In genomic region chr7:135601182-135601581, GRCh38 we compare ENCODE assay signal across 22 cellular contexts. TPM values are rescaled to one million over a fixed set of nuclear protein-coding genes. Genes with fewer than 3 reads are reported as not detected.
A peak's percentile ranks its signal among the peaks of the same experiment; 100 is the strongest.
DNase-seq lines count a peak whose midpoint lies in the region; ATAC-seq, FAIRE-seq and TF ChIP-seq lines count a peak whose summit lies in the region.
"Had no signal": no experiment of that assay in that cellular context is flagged by ENCODE, and none has a peak within 500 bp of the region (broad histone marks: within the 10 kb centered on the region; RNA-seq: fewer than 3 reads in every experiment).

No MANE protein-coding gene starts in this region.

- H3K4me3 Mint-ChIP-seq in brain = no peak overlapping the region
- no peak overlapping the region for H3K4me3 Mint-ChIP-seq in activated T-helper 2 cell treated with anti-CD3 and anti-CD28 coated beads, Interferon-gamma antibody, Interleukin-2, Interleukin-4, amounts not matched to agents 10 μg/mL and 5 μg/mL and 100 μg/mL, durations not matched to agents 14 hours and 24 hours and 36 hours (ENCODE audit: low read depth)
- H3K4me3 Mint-ChIP-seq: activated naive CD8-positive, alpha-beta T cell; activated T-cell treated with anti-CD3 and anti-CD28 coated beads, Interleukin-2, amount 50 U/mL, for 4 hours; CD4-positive, alpha-beta T cell; naive thymus-derived CD4-positive, alpha-beta T cell; stimulated activated naive B cell treated with anti-CD40 and anti-IgM and Interleukin-4, amounts not matched to agents 10 μg/mL and 1 μg/mL and 100 μg/mL, for 72 hours had no signal

- TF ChIP-seq EP300 in A549 (IDR thresholded peaks at IDR 0.05) = no peak

- no peaks in the 10 kb centered on the region for H3K4me1 ChIP-seq in A549
- H3K4me1 ChIP-seq: sigmoid colon, thyroid gland had no signal

- H3K4me1 Mint-ChIP-seq in brain = peaks cover 6% of the 10 kb centered on the region
- peaks cover 2% of the 10 kb centered on the region for H3K4me1 Mint-ChIP-seq in activated T-helper 2 cell treated with anti-CD3 and anti-CD28 coated beads, Interferon-gamma antibody, Interleukin-2, Interleukin-4, amounts not matched to agents 10 μg/mL and 5 μg/mL and 100 μg/mL, durations not matched to agents 14 hours and 24 hours and 36 hours (ENCODE audit: low read depth)
- H3K4me1 Mint-ChIP-seq: stimulated activated naive B cell treated with anti-CD40 and anti-IgM and Interleukin-4, amounts not matched to agents 10 μg/mL and 1 μg/mL and 100 μg/mL, for 72 hours had no signal

- FAIRE-seq in A549 (lab: Jason Lieb, UNC) = no peak

- ATAC-seq in A549 (no peak), GM18867 (IDR thresholded peaks at IDR 0.05; ENCODE audit: unreplicated experiment) (no peak)
- ATAC-seq: activated T-cell treated with anti-CD3 and anti-CD28 coated beads, Interleukin-2, amount 50 U/mL, for 4 hours; naive thymus-derived CD4-positive, alpha-beta T cell; stimulated activated naive B cell treated with anti-CD40 and anti-IgM and Interleukin-4, amounts not matched to agents 10 μg/mL and 1 μg/mL and 100 μg/mL, for 72 hours had no signal

- TF ChIP-seq RAD21 in A549 (conservative IDR thresholded peaks at IDR 0.05 in 1 of 2, IDR thresholded peaks at IDR 0.05 in 1 of 2) = no peak

- H3K36me3 Mint-ChIP-seq in brain = peaks cover 64% of the 10 kb centered on the region
- peaks cover 65% of the 10 kb centered on the region for H3K36me3 Mint-ChIP-seq in activated T-helper 2 cell treated with anti-CD3 and anti-CD28 coated beads, Interferon-gamma antibody, Interleukin-2, Interleukin-4, amounts not matched to agents 10 μg/mL and 5 μg/mL and 100 μg/mL, durations not matched to agents 14 hours and 24 hours and 36 hours (ENCODE audit: low read depth)

- H3K9me3 ChIP-seq in A549 = no peaks in the 10 kb centered on the region
- H3K9me3 ChIP-seq: sigmoid colon, thyroid gland had no signal

- POLR2A ChIA-PET in A549 (lab: Yijun Ruan, JAX) = no interaction called here

- no peak for TF ChIP-seq CTCF in A549 (IDR thresholded peaks at IDR 0.05)
- no peak for TF ChIP-seq CTCF in brain (conservative IDR thresholded peaks at IDR 0.05)
- no peak for TF ChIP-seq CTCF in fibroblast of villous mesenchyme (IDR thresholded peaks at IDR 0.05; ENCODE audit: insufficient read depth, low read depth, low read length)
- no peak for TF ChIP-seq CTCF in GM13976 (IDR thresholded peaks at IDR 0.05; ENCODE audit: borderline replicate concordance, control extremely low read depth, extremely low read depth, insufficient read depth, missing control alignments)

- H3K27ac ChIP-seq in A549 = no peak overlapping the region
- H3K27ac ChIP-seq: sigmoid colon, thyroid gland had no signal

- H3K4me2 ChIP-seq in A549 = no peak overlapping the region

- H3K27ac Mint-ChIP-seq in brain = peak overlapping the region in 4 of 5 experiments; percentile 36 to 71 (median 62)
- H3K27ac Mint-ChIP-seq in activated T-helper 2 cell treated with anti-CD3 and anti-CD28 coated beads, Interferon-gamma antibody, Interleukin-2, Interleukin-4, amounts not matched to agents 10 μg/mL and 5 μg/mL and 100 μg/mL, durations not matched to agents 14 hours and 24 hours and 36 hours = no peak overlapping the region
- H3K27ac Mint-ChIP-seq: CD4-positive, alpha-beta T cell; stimulated activated naive B cell treated with anti-CD40 and anti-IgM and Interleukin-4, amounts not matched to agents 10 μg/mL and 1 μg/mL and 100 μg/mL, for 72 hours had no signal

- H3K4me3 ChIP-seq in A549 = no peak overlapping the region
- H3K4me3 ChIP-seq in fibroblast of villous mesenchyme (ENCODE audit: low read depth, low read length) = no peak overlapping the region
- H3K4me3 ChIP-seq: sigmoid colon, thyroid gland had no signal

- intact Hi-C loops in activated T-helper 2 cell treated with anti-CD3 and anti-CD28 coated beads, Interferon-gamma antibody, Interleukin-2, Interleukin-4, amounts not matched to agents 10 μg/mL and 5 μg/mL and 100 μg/mL, durations not matched to agents 14 hours and 24 hours and 36 hours (cut with micrococcal nuclease) = no loop called here

- H3K27me3 Mint-ChIP-seq in brain = no peaks in the 10 kb centered on the region
- H3K27me3 Mint-ChIP-seq in activated T-helper 2 cell treated with anti-CD3 and anti-CD28 coated beads, Interferon-gamma antibody, Interleukin-2, Interleukin-4, amounts not matched to agents 10 μg/mL and 5 μg/mL and 100 μg/mL, durations not matched to agents 14 hours and 24 hours and 36 hours (ENCODE audit: low read depth) = no peaks in the 10 kb centered on the region
- H3K27me3 Mint-ChIP-seq: activated naive CD8-positive, alpha-beta T cell; CD4-positive, alpha-beta T cell; naive thymus-derived CD4-positive, alpha-beta T cell; stimulated activated naive B cell treated with anti-CD40 and anti-IgM and Interleukin-4, amounts not matched to agents 10 μg/mL and 1 μg/mL and 100 μg/mL, for 72 hours had no signal

- CTCF ChIA-PET in A549 (lab: Yijun Ruan, JAX) = no interaction called here

- TF ChIP-seq POLR2A in A549 (IDR thresholded peaks at IDR 0.05; ENCODE audit: low read length) = no peak

- in situ Hi-C loops in GM13976 (cut with MboI; ENCODE audit: low sequenced_read_pairs, unreplicated experiment) = no loop called here

- DNase-seq in A549 (ENCODE audit: low read depth in 1 of 2, low spot score in 1 of 2) (no peak), HCEC 1CT (peak; percentile 38), fibroblast of villous mesenchyme (ENCODE audit: low read depth) (peak; percentile 36), GM13976 (ENCODE audit: low spot score) (no peak), HuH-7.5 (ENCODE audit: low spot score) (no peak)
- no peak for DNase-seq in activated T-helper 2 cell treated with anti-CD3 and anti-CD28 coated beads, Interferon-gamma antibody, Interleukin-2, Interleukin-4, amounts not matched to agents 10 μg/mL and 5 μg/mL and 100 μg/mL, durations not matched to agents 14 hours and 24 hours and 36 hours (ENCODE audit: low spot score)
- DNase-seq: activated CD4-positive, alpha-beta T cell treated with anti-CD3 and anti-CD28 coated beads, Interleukin-2, amount 50 U/mL, for 1 hour; activated T-cell treated with anti-CD3 and anti-CD28 coated beads, Interleukin-2, amount 50 U/mL, for 4 hours; CD4-positive, alpha-beta T cell; DMS79 treated with DMSO at 0.1 percent for 48 hours; effector CD8-positive, alpha-beta T cell; hippocampal formation; kidney; naive thymus-derived CD4-positive, alpha-beta T cell; NCI-H1417 treated with DMSO at 0.1 percent for 48 hours; NCI-H524 treated with DMSO at 0.1 percent for 48 hours; sigmoid colon; stimulated activated naive B cell treated with anti-CD40 and anti-IgM and Interleukin-4, amounts not matched to agents 10 μg/mL and 1 μg/mL and 100 μg/mL, for 72 hours; thyroid gland had no signal

- no peaks in the 10 kb centered on the region for H3K9me3 Mint-ChIP-seq in brain
- H3K9me3 Mint-ChIP-seq in activated T-helper 2 cell treated with anti-CD3 and anti-CD28 coated beads, Interferon-gamma antibody, Interleukin-2, Interleukin-4, amounts not matched to agents 10 μg/mL and 5 μg/mL and 100 μg/mL, durations not matched to agents 14 hours and 24 hours and 36 hours = no peaks in the 10 kb centered on the region
- H3K9me3 Mint-ChIP-seq: activated T-cell treated with anti-CD3 and anti-CD28 coated beads, Interleukin-2, amount 50 U/mL, for 4 hours; CD4-positive, alpha-beta T cell; naive thymus-derived CD4-positive, alpha-beta T cell; stimulated activated naive B cell treated with anti-CD40 and anti-IgM and Interleukin-4, amounts not matched to agents 10 μg/mL and 1 μg/mL and 100 μg/mL, for 72 hours had no signal

TF ChIP-seq in A549, 52 proteins besides CTCF, POLR2A, EP300 and RAD21:
- TF ChIP-seq HES2 (IDR thresholded peaks at IDR 0.05) = no peak
- no peak for TF ChIP-seq FOSL2 (IDR thresholded peaks at IDR 0.05)
- TF ChIP-seq FOSL2 (CRISPR knock-in tag; IDR thresholded peaks at IDR 0.05) = peak; percentile 29; the same call in 1 of the 2 replicates
- no peak for TF ChIP-seq ESRRA (IDR thresholded peaks at IDR 0.05; ENCODE audit: borderline replicate concordance, low read length)
- no peak for TF ChIP-seq REST (IDR thresholded peaks at IDR 0.05)
- TF ChIP-seq RARB (CRISPR knock-in tag; IDR thresholded peaks at IDR 0.05) = no peak

RNA-seq across cellular contexts. Expression of gene NUP205, which starts 43.5 kb away (rescaled TPM):
- 119 and 121 TPM in 2 replicates for polyA plus RNA-seq in A549 (2011; rRNA removed)
- polyA plus RNA-seq in A549 (2012; cell fraction: cytosol; rRNA removed) = 43.3 and 46.6 TPM in 2 replicates
- polyA plus RNA-seq in A549 (2012; cell fraction: nucleus; rRNA removed) = 52.8 and 77.8 TPM in 2 replicates
- 52.1 to 55.0 TPM (median 54.8 TPM) in 3 replicates for polyA plus RNA-seq in A549 (2017; fragmentation: RNase III; extraction: RNeasy Plus Mini Kit Qiagen cat#74134 plus additional on column Dnase treatment)
- 133 and 135 TPM in 2 replicates for polyA minus RNA-seq in A549 (2011; rRNA and poly(A)+ RNA removed)
- 40.6 TPM for polyA plus RNA-seq in brain (ENCODE audit: insufficient read depth, low read depth, low replicate concordance)
- total RNA-seq in fibroblast of villous mesenchyme = 52.5 and 75.6 TPM in 2 replicates
- 119 and 127 TPM in 2 replicates for total RNA-seq in activated T-helper 2 cell treated with anti-CD3 and anti-CD28 coated beads, Interferon-gamma antibody, Interleukin-2, Interleukin-4, amounts not matched to agents 10 μg/mL and 5 μg/mL and 100 μg/mL, durations not matched to agents 14 hours and 24 hours and 36 hours

Comparison
In these comparisons a context has a peak if more than half of its experiments do, and no peak if none do; other contexts are left out.
1. DNase-seq: peak in HCEC 1CT (single experiment) and fibroblast of villous mesenchyme (single experiment); none in A549 (0 of 2), GM13976 (single experiment), HuH-7.5 (single experiment) and activated T-helper 2 cell treated with anti-CD3 and anti-CD28 coated beads, Interferon-gamma antibody, Interleukin-2, Interleukin-4, amounts not matched to agents 10 μg/mL and 5 μg/mL and 100 μg/mL, durations not matched to agents 14 hours and 24 hours and 36 hours (single experiment).